In the genomic region with DNA sequence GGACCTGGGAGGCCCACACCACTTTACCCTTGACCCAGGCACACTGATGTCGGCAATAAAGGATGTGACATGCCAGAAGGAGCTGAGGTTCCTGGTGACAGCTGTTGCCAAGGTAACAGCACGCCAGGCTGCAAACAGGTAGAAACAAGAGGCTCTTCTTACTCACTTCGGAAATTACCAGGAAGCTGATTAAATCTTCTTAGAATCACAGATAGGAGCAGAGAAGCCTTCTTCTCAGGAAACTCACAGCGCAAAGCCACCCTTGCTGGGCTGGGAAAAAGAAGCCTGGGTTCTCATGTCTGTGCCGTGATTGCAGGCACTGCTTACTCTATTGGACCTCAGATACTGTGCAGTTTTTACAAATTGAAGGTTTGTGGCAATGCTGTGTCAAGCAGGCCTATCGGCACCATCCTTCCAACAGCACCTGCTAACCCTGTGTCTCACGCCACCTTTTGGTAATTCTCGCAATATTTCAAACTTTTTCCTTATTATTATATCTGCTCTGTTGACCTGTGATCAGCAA, we compare ENCODE assay signal across 1 cellular context.
TF ChIP-seq lines count a peak whose summit lies in the region.

No MANE protein-coding gene starts in this region.

TF ChIP-seq in K562, 482 proteins besides CTCF, POLR2A, EP300 and RAD21 (continued from another document):
- TF ChIP-seq, protein P1, sequence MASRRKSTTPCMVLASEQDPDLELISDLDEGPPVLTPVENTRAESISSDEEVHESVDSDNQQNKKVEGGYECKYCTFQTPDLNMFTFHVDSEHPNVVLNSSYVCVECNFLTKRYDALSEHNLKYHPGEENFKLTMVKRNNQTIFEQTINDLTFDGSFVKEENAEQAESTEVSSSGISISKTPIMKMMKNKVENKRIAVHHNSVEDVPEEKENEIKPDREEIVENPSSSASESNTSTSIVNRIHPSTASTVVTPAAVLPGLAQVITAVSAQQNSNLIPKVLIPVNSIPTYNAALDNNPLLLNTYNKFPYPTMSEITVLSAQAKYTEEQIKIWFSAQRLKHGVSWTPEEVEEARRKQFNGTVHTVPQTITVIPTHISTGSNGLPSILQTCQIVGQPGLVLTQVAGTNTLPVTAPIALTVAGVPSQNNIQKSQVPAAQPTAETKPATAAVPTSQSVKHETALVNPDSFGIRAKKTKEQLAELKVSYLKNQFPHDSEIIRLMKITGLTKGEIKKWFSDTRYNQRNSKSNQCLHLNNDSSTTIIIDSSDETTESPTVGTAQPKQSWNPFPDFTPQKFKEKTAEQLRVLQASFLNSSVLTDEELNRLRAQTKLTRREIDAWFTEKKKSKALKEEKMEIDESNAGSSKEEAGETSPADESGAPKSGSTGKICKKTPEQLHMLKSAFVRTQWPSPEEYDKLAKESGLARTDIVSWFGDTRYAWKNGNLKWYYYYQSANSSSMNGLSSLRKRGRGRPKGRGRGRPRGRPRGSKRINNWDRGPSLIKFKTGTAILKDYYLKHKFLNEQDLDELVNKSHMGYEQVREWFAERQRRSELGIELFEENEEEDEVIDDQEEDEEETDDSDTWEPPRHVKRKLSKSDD (conservative IDR thresholded peaks at IDR 0.05; ENCODE audit: low read length), result no peak
- TF ChIP-seq GTF2A2 (tag; IDR thresholded peaks at IDR 0.05) (no peak), FOSL1 (tag; conservative IDR thresholded peaks at IDR 0.05) (peak; percentile 62), ZNF146 (CRISPR knock-in tag; IDR thresholded peaks at IDR 0.05; ENCODE audit: unreplicated experiment) (no peak), PHB (CRISPR knock-in tag; IDR thresholded peaks at IDR 0.05) (no peak), MEF2D (tag; conservative IDR thresholded peaks at IDR 0.05; ENCODE audit: low read depth) (no peak), CREM (IDR thresholded peaks at IDR 0.05; ENCODE audit: low read depth) (no peak), CBX5 (IDR thresholded peaks at IDR 0.05; ENCODE audit: borderline replicate concordance, low read depth) (no peak)
